ENCODE assay signal across 33 cellular contexts in genomic region chr4:166882221-166882620, GRCh38.
"Had no signal": no experiment of that assay in that cellular context is flagged by ENCODE, and none has a peak within 500 bp of the region (broad histone marks: within the 10 kb centered on the region; RNA-seq: fewer than 3 reads in every experiment).

No MANE protein-coding gene starts in this region.

- ATAC-seq: activated CD4-positive, CD25-positive, alpha-beta regulatory T cell treated with anti-CD3 and anti-CD28 coated beads, Interleukin-2, amount 50 U/mL, for 24 hours; activated CD8-positive, alpha-beta memory T cell treated with anti-CD3 and anti-CD28 coated beads, Interleukin-2, amount 10 ng/mL, durations not matched to agents 7 days and 5 days; activated CD8-positive, alpha-beta T cell treated with anti-CD3 and anti-CD28 coated beads for 36 hours; activated naive CD8-positive, alpha-beta T cell treated with anti-CD3 and anti-CD28 coated beads, Interleukin-2, amount 50 U/mL, for 24 hours; body of pancreas; gastroesophageal sphincter; heart right ventricle; T-helper 17 cell had no signal

- H3K36me3 ChIP-seq: adrenal gland, esophagus muscularis mucosa, gastroesophageal sphincter, heart right ventricle, WERI-Rb-1 had no signal

- H3K4me3 ChIP-seq: adrenal gland, body of pancreas, esophagus muscularis mucosa, gastroesophageal sphincter, heart right ventricle had no signal

- H3K27ac ChIP-seq: adrenal gland, body of pancreas, esophagus muscularis mucosa, gastroesophageal sphincter, heart right ventricle, WERI-Rb-1 had no signal

- DNase-seq: activated B cell treated with CpG ODN at 0.5 μM for 24 hours; activated CD4-positive, alpha-beta T cell treated with anti-CD3 and anti-CD28 coated beads for 48 hours; activated CD4-positive, alpha-beta T cell treated with anti-CD3 and anti-CD28 coated beads, Interleukin-2, amount 50 U/mL, for 1 hour; activated CD4-positive, alpha-beta T cell treated with anti-CD3 and anti-CD28 coated beads, Interleukin-2, amount 50 U/mL, for 48 hours; activated CD8-positive, alpha-beta memory T cell treated with anti-CD3 and anti-CD28 coated beads, Interleukin-2, amount 10 ng/mL, durations not matched to agents 7 days and 5 days; activated CD8-positive, alpha-beta memory T cell treated with anti-CD3 and anti-CD28 coated beads, Interleukin-2, amount 50 U/mL, for 4 hours; activated CD8-positive, alpha-beta T cell treated with anti-CD3 and anti-CD28 coated beads for 36 hours; activated effector memory CD4-positive, alpha-beta T cell treated with anti-CD3 and anti-CD28 coated beads, Interleukin-2, amount 50 U/mL, for 16 hours; activated naive CD4-positive, alpha-beta T cell treated with anti-CD3 and anti-CD28 coated beads for 36 hours; activated naive CD8-positive, alpha-beta T cell treated with anti-CD3 and anti-CD28 coated beads for 36 hours; activated naive CD8-positive, alpha-beta T cell treated with anti-CD3 and anti-CD28 coated beads, Interleukin-2, amount 50 U/mL, for 24 hours; activated T-cell treated with anti-CD3 and anti-CD28 coated beads, Interleukin-2, amount 50 U/mL, for 1 hour; activated T-cell treated with anti-CD3 and anti-CD28 coated beads, Interleukin-2, amount 50 U/mL, for 48 hours; adrenal gland; amygdala; aorta; body of pancreas; effector CD8-positive, alpha-beta T cell; erythroblast; foreskin melanocyte; heart right ventricle; T-helper 1 cell; T-helper 17 cell; T1000; WERI-Rb-1 had no signal

- H3K27me3 ChIP-seq: adrenal gland, body of pancreas, esophagus muscularis mucosa, gastroesophageal sphincter, heart right ventricle had no signal

- H3K9me3 ChIP-seq: adrenal gland, body of pancreas, esophagus muscularis mucosa, gastroesophageal sphincter, heart right ventricle had no signal

- H3K9me3 Mint-ChIP-seq: activated B cell treated with CpG ODN at 0.5 μM for 24 hours; activated CD8-positive, alpha-beta T cell treated with anti-CD3 and anti-CD28 coated beads for 36 hours; activated naive CD4-positive, alpha-beta T cell treated with anti-CD3 and anti-CD28 coated beads for 36 hours; activated naive CD8-positive, alpha-beta T cell treated with anti-CD3 and anti-CD28 coated beads for 36 hours; activated T-helper 1 cell treated with anti-CD3 and anti-CD28 coated beads, Interleukin-12 subunit alpha, Interleukin-12 subunit beta, Interleukin-2, Interleukin-4 antibody, amounts not matched to agents 30 ng/mL and 10 ng/mL and 1 ng/mL, durations not matched to agents 14 hours and 24 hours and 36 hours; T-helper 2 cell treated with Interferon-gamma antibody and Interleukin-4, amounts not matched to agents 5 μg/mL and 100 μg/mL, for 36 hours had no signal

- H3K27ac Mint-ChIP-seq: activated B cell treated with CpG ODN at 0.5 μM for 24 hours; activated CD8-positive, alpha-beta memory T cell treated with anti-CD3 and anti-CD28 coated beads, Interleukin-2, amount 10 ng/mL, durations not matched to agents 7 days and 5 days; activated CD8-positive, alpha-beta T cell treated with anti-CD3 and anti-CD28 coated beads for 36 hours; activated naive CD4-positive, alpha-beta T cell treated with anti-CD3 and anti-CD28 coated beads for 36 hours; activated naive CD4-positive, alpha-beta T cell treated with anti-CD3 and anti-CD28 coated beads, Interleukin-2, amount 50 U/mL, for 24 hours; activated naive CD8-positive, alpha-beta T cell treated with anti-CD3 and anti-CD28 coated beads for 36 hours; activated naive CD8-positive, alpha-beta T cell treated with anti-CD3 and anti-CD28 coated beads, Interleukin-2, amount 50 U/mL, for 24 hours; activated T-helper 1 cell treated with anti-CD3 and anti-CD28 coated beads, Interleukin-12 subunit alpha, Interleukin-12 subunit beta, Interleukin-2, Interleukin-4 antibody, amounts not matched to agents 30 ng/mL and 10 ng/mL and 1 ng/mL, durations not matched to agents 14 hours and 24 hours and 36 hours; activated T-helper 2 cell treated with anti-CD3 and anti-CD28 coated beads, Interferon-gamma antibody, Interleukin-2, Interleukin-4, amounts not matched to agents 10 μg/mL and 5 μg/mL and 100 μg/mL, durations not matched to agents 14 hours and 24 hours and 36 hours; T-helper 17 cell; T-helper 2 cell treated with Interferon-gamma antibody and Interleukin-4, amounts not matched to agents 5 μg/mL and 100 μg/mL, for 36 hours had no signal

- H3K36me3 Mint-ChIP-seq: activated CD8-positive, alpha-beta memory T cell treated with anti-CD3 and anti-CD28 coated beads, Interleukin-2, amount 10 ng/mL, durations not matched to agents 7 days and 5 days; activated naive CD4-positive, alpha-beta T cell treated with anti-CD3 and anti-CD28 coated beads, Interleukin-2, amount 50 U/mL, for 24 hours; activated naive CD8-positive, alpha-beta T cell treated with anti-CD3 and anti-CD28 coated beads for 36 hours had no signal

- H3K4me1 ChIP-seq: adrenal gland, body of pancreas, esophagus muscularis mucosa, gastroesophageal sphincter, heart right ventricle had no signal

- H3K4me3 Mint-ChIP-seq: activated B cell treated with CpG ODN at 0.5 μM for 24 hours; activated CD8-positive, alpha-beta memory T cell treated with anti-CD3 and anti-CD28 coated beads, Interleukin-2, amount 10 ng/mL, durations not matched to agents 7 days and 5 days; activated CD8-positive, alpha-beta T cell treated with anti-CD3 and anti-CD28 coated beads for 36 hours; activated naive CD4-positive, alpha-beta T cell treated with anti-CD3 and anti-CD28 coated beads for 36 hours; activated naive CD4-positive, alpha-beta T cell treated with anti-CD3 and anti-CD28 coated beads, Interleukin-2, amount 50 U/mL, for 24 hours; activated naive CD8-positive, alpha-beta T cell treated with anti-CD3 and anti-CD28 coated beads for 36 hours; activated naive CD8-positive, alpha-beta T cell treated with anti-CD3 and anti-CD28 coated beads, Interleukin-2, amount 50 U/mL, for 24 hours; activated T-helper 1 cell treated with anti-CD3 and anti-CD28 coated beads, Interleukin-12 subunit alpha, Interleukin-12 subunit beta, Interleukin-2, Interleukin-4 antibody, amounts not matched to agents 30 ng/mL and 10 ng/mL and 1 ng/mL, durations not matched to agents 14 hours and 24 hours and 36 hours; central memory CD8-positive, alpha-beta T cell; T-helper 17 cell; T-helper 2 cell treated with Interferon-gamma antibody and Interleukin-4, amounts not matched to agents 5 μg/mL and 100 μg/mL, for 36 hours had no signal

- H3K27me3 Mint-ChIP-seq: activated B cell treated with CpG ODN at 0.5 μM for 24 hours; activated CD8-positive, alpha-beta memory T cell treated with anti-CD3 and anti-CD28 coated beads, Interleukin-2, amount 10 ng/mL, durations not matched to agents 7 days and 5 days; activated CD8-positive, alpha-beta T cell treated with anti-CD3 and anti-CD28 coated beads for 36 hours; activated naive CD4-positive, alpha-beta T cell treated with anti-CD3 and anti-CD28 coated beads, Interleukin-2, amount 50 U/mL, for 24 hours; activated naive CD8-positive, alpha-beta T cell treated with anti-CD3 and anti-CD28 coated beads for 36 hours; activated naive CD8-positive, alpha-beta T cell treated with anti-CD3 and anti-CD28 coated beads, Interleukin-2, amount 50 U/mL, for 24 hours; central memory CD8-positive, alpha-beta T cell; T-helper 17 cell had no signal

- H3K4me1 Mint-ChIP-seq: activated B cell treated with CpG ODN at 0.5 μM for 24 hours; activated CD8-positive, alpha-beta memory T cell treated with anti-CD3 and anti-CD28 coated beads, Interleukin-2, amount 10 ng/mL, durations not matched to agents 7 days and 5 days; activated naive CD4-positive, alpha-beta T cell treated with anti-CD3 and anti-CD28 coated beads, Interleukin-2, amount 50 U/mL, for 24 hours; activated naive CD8-positive, alpha-beta T cell treated with anti-CD3 and anti-CD28 coated beads for 36 hours; activated naive CD8-positive, alpha-beta T cell treated with anti-CD3 and anti-CD28 coated beads, Interleukin-2, amount 50 U/mL, for 24 hours; central memory CD8-positive, alpha-beta T cell; T-helper 17 cell had no signal
